Comparison of ENCODE assay signal across 13 cellular contexts in genomic region chr7:80277434-80278427, GRCh38.
DNase-seq lines count a peak whose midpoint lies in the region; ATAC-seq and TF ChIP-seq lines count a peak whose summit lies in the region.
"Had no signal": no experiment of that assay in that cellular context is flagged by ENCODE, and none has a peak within 500 bp of the region (broad histone marks: within the 10 kb centered on the region; RNA-seq: fewer than 3 reads in every experiment).

No MANE protein-coding gene starts in this region.

- no peak for TF ChIP-seq CTCF in WTC11 (IDR thresholded peaks at IDR 0.05)
- TF ChIP-seq CTCF in right atrium auricular region (IDR thresholded peaks at IDR 0.05): no peak
- TF ChIP-seq CTCF in transverse colon (IDR thresholded peaks at IDR 0.05): no peak

- H3K27ac Mint-ChIP-seq in WTC11: no peak overlapping the region
- H3K27ac Mint-ChIP-seq: activated CD8-positive, alpha-beta T cell treated with anti-CD3 and anti-CD28 coated beads for 36 hours had no signal

- no peaks in the 10 kb centered on the region for H3K9me3 Mint-ChIP-seq in WTC11
- H3K9me3 Mint-ChIP-seq: activated CD8-positive, alpha-beta T cell treated with anti-CD3 and anti-CD28 coated beads for 36 hours had no signal

- H3K4me1 ChIP-seq in right atrium auricular region: peaks cover 0 to 8% of the 10 kb centered on the region in 2 donors
- H3K4me1 ChIP-seq in transverse colon: peaks cover 0 to 30% (median 18%) of the 10 kb centered on the region in 4 donors

- H3K27me3 ChIP-seq in right atrium auricular region (no peaks in the 10 kb centered on the region), transverse colon (no peaks in the 10 kb centered on the region)
- H3K27me3 ChIP-seq: suprapubic skin had no signal

- no peak overlapping the region for H3K4me3 Mint-ChIP-seq in WTC11
- H3K4me3 Mint-ChIP-seq: activated CD8-positive, alpha-beta T cell treated with anti-CD3 and anti-CD28 coated beads for 36 hours had no signal

- in situ Hi-C loops in transverse colon (cut with MboI; ENCODE audit: low pct_ligation_motif_present in 1 of 4, low pct_unique_long_range_greater_than_20kb in 1 of 4, low sequenced_read_pairs in 3 of 4): loop anchor here in 1 of 4 donors (25.0 kb wide), 1 partner anchor 110 kb away; no protein-coding TSS in a partner anchor

- H3K36me3 ChIP-seq in right atrium auricular region: no peaks in the 10 kb centered on the region
- H3K36me3 ChIP-seq in transverse colon: no peaks in the 10 kb centered on the region
- H3K36me3 ChIP-seq: suprapubic skin had no signal

- no peak overlapping the region for H3K4me3 ChIP-seq in right atrium auricular region
- H3K4me3 ChIP-seq in transverse colon: no peak overlapping the region
- H3K4me3 ChIP-seq: suprapubic skin had no signal

- peaks cover 18% of the 10 kb centered on the region for H3K4me1 Mint-ChIP-seq in WTC11

- H3K9me3 ChIP-seq in right atrium auricular region (no peaks in the 10 kb centered on the region), transverse colon (no peaks in the 10 kb centered on the region)
- H3K9me3 ChIP-seq: suprapubic skin had no signal

- H3K27ac ChIP-seq in right atrium auricular region (peak overlapping the region; percentile 33 to 47), transverse colon (peak overlapping the region; percentile 56 to 70 (median 60))
- H3K27ac ChIP-seq: 22Rv1, suprapubic skin had no signal

- no peak for TF ChIP-seq POLR2A in transverse colon (IDR thresholded peaks at IDR 0.05)

- POLR2A ChIA-PET in WTC11 (lab: Charles Lee): no interaction called here

- no peaks in the 10 kb centered on the region for H3K27me3 Mint-ChIP-seq in WTC11 (ENCODE audit: low read depth)
- H3K27me3 Mint-ChIP-seq: activated CD8-positive, alpha-beta T cell treated with anti-CD3 and anti-CD28 coated beads for 36 hours had no signal

- H3K36me3 Mint-ChIP-seq in WTC11: no peaks in the 10 kb centered on the region

- ATAC-seq in WTC11: no peak
- no peak for ATAC-seq in GM19397 (IDR thresholded peaks at IDR 0.05; ENCODE audit: unreplicated experiment)
- no peak for ATAC-seq in GM19455 (IDR thresholded peaks at IDR 0.05; ENCODE audit: unreplicated experiment)
- ATAC-seq: activated CD8-positive, alpha-beta T cell treated with anti-CD3 and anti-CD28 coated beads for 36 hours; esophagus mucosa had no signal

- no peak for TF ChIP-seq EP300 in transverse colon (IDR thresholded peaks at IDR 0.05; ENCODE audit: low read depth)

- DNase-seq in DMS79 treated with DMSO at 0.1 percent for 48 hours (lab: John Stamatoyannopoulos, UW) (peak; percentile 14), DMS79 (lab: John Stamatoyannopoulos, UW) (no peak), WTC11 (ENCODE audit: low spot score) (no peak), right atrium auricular region (ENCODE audit: low spot score) (no peak), transverse colon (no peak), islet precursor cell (no peak)
- DNase-seq: activated CD8-positive, alpha-beta T cell treated with anti-CD3 and anti-CD28 coated beads for 36 hours; NCI-H510A had no signal

- CTCF ChIA-PET in WTC11 (lab: Charles Lee): no interaction called here

- 14 to 19% methylated on average over 6 of the region's 6 CpGs for WGBS in transverse colon (ENCODE audit: low coverage in 1 of 2), 2 donors

- intact Hi-C loops in transverse colon (cut with DNase I; ENCODE audit: low total_unique reads): no loop called here

TF ChIP-seq in WTC11, 78 proteins besides CTCF, POLR2A, EP300 and RAD21:
- TF ChIP-seq, protein P1, sequence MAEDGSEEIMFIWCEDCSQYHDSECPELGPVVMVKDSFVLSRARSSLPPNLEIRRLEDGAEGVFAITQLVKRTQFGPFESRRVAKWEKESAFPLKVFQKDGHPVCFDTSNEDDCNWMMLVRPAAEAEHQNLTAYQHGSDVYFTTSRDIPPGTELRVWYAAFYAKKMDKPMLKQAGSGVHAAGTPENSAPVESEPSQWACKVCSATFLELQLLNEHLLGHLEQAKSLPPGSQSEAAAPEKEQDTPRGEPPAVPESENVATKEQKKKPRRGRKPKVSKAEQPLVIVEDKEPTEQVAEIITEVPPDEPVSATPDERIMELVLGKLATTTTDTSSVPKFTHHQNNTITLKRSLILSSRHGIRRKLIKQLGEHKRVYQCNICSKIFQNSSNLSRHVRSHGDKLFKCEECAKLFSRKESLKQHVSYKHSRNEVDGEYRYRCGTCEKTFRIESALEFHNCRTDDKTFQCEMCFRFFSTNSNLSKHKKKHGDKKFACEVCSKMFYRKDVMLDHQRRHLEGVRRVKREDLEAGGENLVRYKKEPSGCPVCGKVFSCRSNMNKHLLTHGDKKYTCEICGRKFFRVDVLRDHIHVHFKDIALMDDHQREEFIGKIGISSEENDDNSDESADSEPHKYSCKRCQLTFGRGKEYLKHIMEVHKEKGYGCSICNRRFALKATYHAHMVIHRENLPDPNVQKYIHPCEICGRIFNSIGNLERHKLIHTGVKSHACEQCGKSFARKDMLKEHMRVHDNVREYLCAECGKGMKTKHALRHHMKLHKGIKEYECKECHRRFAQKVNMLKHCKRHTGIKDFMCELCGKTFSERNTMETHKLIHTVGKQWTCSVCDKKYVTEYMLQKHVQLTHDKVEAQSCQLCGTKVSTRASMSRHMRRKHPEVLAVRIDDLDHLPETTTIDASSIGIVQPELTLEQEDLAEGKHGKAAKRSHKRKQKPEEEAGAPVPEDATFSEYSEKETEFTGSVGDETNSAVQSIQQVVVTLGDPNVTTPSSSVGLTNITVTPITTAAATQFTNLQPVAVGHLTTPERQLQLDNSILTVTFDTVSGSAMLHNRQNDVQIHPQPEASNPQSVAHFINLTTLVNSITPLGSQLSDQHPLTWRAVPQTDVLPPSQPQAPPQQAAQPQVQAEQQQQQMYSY (CRISPR knock-in tag; IDR thresholded peaks at IDR 0.05): peak; percentile 51; the same call in 1 of the 2 replicates
- TF ChIP-seq ARID4B (CRISPR knock-in tag; IDR thresholded peaks at IDR 0.05; ENCODE audit: borderline replicate concordance): no peak
